Comparison of ENCODE assay signal across 8 cellular contexts in genomic region chr9:125758986-125759811, GRCh38. TPM values are rescaled to one million over a fixed set of nuclear protein-coding genes. Genes with fewer than 3 reads are reported as not detected.
A peak's percentile ranks its signal among the peaks of the same experiment; 100 is the strongest.
DNase-seq lines count a peak whose midpoint lies in the region; ATAC-seq and TF ChIP-seq lines count a peak whose summit lies in the region.

No MANE protein-coding gene starts in this region.

- intact Hi-C loops in upper lobe of right lung (cut with DNase I) = no loop called here

- DNase-seq in DMS153 (lab: John Stamatoyannopoulos, UW) = peak; percentile 51
- peak; percentile 89 for DNase-seq in KBM-7
- no peak for DNase-seq in upper lobe of right lung
- no peak for DNase-seq in activated CD4-positive, CD25-positive, alpha-beta regulatory T cell treated with anti-CD3 and anti-CD28 coated beads, Interleukin-2, amount 50 U/mL, for 72 hours
- no peak for DNase-seq in NCI-H2196 treated with DMSO at 0.1 percent for 48 hours (lab: John Stamatoyannopoulos, UW; ENCODE audit: unreplicated experiment)

- ATAC-seq in upper lobe of right lung (peak; percentile 93), HG02678 (IDR thresholded peaks at IDR 0.05; ENCODE audit: unreplicated experiment) (no peak)

- no peak for TF ChIP-seq CTCF in upper lobe of right lung (IDR thresholded peaks at IDR 0.05)

- no peaks in the 10 kb centered on the region for H3K27me3 Mint-ChIP-seq in activated naive CD8-positive, alpha-beta T cell

- no peaks in the 10 kb centered on the region for H3K36me3 Mint-ChIP-seq in activated naive CD8-positive, alpha-beta T cell

- in situ Hi-C loops in KBM-7 (cut with MboI; ENCODE audit: low pct_unique_long_range_greater_than_20kb, low sequenced_read_pairs) = no loop called here

- H3K36me3 ChIP-seq in upper lobe of right lung = no peaks in the 10 kb centered on the region

- H3K9me3 ChIP-seq in upper lobe of right lung = no peaks in the 10 kb centered on the region

- peak overlapping the region; percentile 73 for H3K4me3 Mint-ChIP-seq in activated naive CD8-positive, alpha-beta T cell

- H3K4me1 ChIP-seq in upper lobe of right lung = peaks cover 30% of the 10 kb centered on the region

- peak overlapping the region; percentile 46 for H3K27ac ChIP-seq in layer of hippocampus (ENCODE audit: low read depth, low read length)
- no peak overlapping the region for H3K27ac ChIP-seq in upper lobe of right lung

- peak overlapping the region; percentile 22 for H3K4me3 ChIP-seq in upper lobe of right lung

- H3K9me3 Mint-ChIP-seq in activated naive CD8-positive, alpha-beta T cell (ENCODE audit: low read depth) = no peaks in the 10 kb centered on the region

- H3K27me3 ChIP-seq in layer of hippocampus (ENCODE audit: control insufficient read depth, insufficient read depth, low read length) (no peaks in the 10 kb centered on the region), upper lobe of right lung (no peaks in the 10 kb centered on the region)

- peaks cover 23% of the 10 kb centered on the region for H3K4me1 Mint-ChIP-seq in activated naive CD8-positive, alpha-beta T cell (ENCODE audit: low read depth)

- no peak overlapping the region for H3K27ac Mint-ChIP-seq in activated naive CD8-positive, alpha-beta T cell

RNA-seq across cellular contexts. Expression of gene PBX3, which starts 12.0 kb away (rescaled TPM):
- total RNA-seq in upper lobe of right lung = 48.6 TPM

RNA-seq across cellular contexts. Expression of gene MAPKAP1, which starts 52.2 kb away (rescaled TPM):
- total RNA-seq in upper lobe of right lung = 76.8 TPM

Comparison
In these comparisons a context has a peak if more than half of its experiments do, and no peak if none do; other contexts are left out.
1. DNase-seq: peak in DMS153 (single experiment) and KBM-7 (single experiment); none in upper lobe of right lung (single experiment), activated CD4-positive, CD25-positive, alpha-beta regulatory T cell treated with anti-CD3 and anti-CD28 coated beads, Interleukin-2, amount 50 U/mL, for 72 hours (single experiment) and NCI-H2196 treated with DMSO at 0.1 percent for 48 hours (single experiment).